ENCODE assay signal across 1 cellular context in genomic region chr20:52469143-52469542, GRCh38.
TF ChIP-seq lines count a peak whose summit lies in the region.

No MANE protein-coding gene starts in this region.

TF ChIP-seq in GM23338, 12 proteins besides CTCF, POLR2A, EP300 and RAD21 (continued from another document):
- no peak for TF ChIP-seq REST (IDR thresholded peaks at IDR 0.05; ENCODE audit: unreplicated experiment)
TF ChIP-seq in GM23338: peak in this region for 0.
